16 cellular contexts compared by ENCODE assay signal in the genomic region with DNA sequence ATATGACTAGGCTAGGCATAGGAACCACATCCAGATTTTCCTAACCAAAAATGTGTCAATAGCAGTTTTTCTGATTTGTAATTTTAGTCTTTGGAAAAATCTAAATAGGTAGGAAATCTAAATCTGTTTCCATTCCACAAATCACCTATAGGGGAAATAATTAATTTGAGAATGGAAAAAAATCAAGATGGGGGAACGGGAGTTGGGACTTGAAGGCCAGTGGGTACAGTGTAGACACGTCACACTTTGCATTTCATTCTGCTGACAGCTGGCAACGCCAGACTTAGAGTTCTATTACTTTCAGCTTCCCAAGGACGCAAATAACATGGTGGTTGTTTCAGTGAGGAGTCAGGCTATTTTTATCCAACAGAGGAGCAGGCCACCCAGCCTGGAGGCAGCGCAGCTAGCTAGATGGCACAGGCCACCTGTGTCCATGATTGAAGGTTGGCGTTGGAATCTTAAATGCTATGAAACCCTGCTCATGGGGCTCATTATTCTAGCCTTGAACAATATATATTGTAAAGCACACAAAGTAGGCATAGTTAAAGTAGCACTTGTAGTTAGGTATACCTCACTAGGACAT. TPM values are rescaled to one million over a fixed set of nuclear protein-coding genes. Genes with fewer than 3 reads are reported as not detected.
A peak's percentile ranks its signal among the peaks of the same experiment; 100 is the strongest.
DNase-seq lines count a peak whose midpoint lies in the region; ATAC-seq and TF ChIP-seq lines count a peak whose summit lies in the region.
"Had no signal": no experiment of that assay in that cellular context is flagged by ENCODE, and none has a peak within 500 bp of the region (broad histone marks: within the 10 kb centered on the region; RNA-seq: fewer than 3 reads in every experiment).

No MANE protein-coding gene starts in this region.

- intact Hi-C loops in activated CD4-positive, alpha-beta T cell treated with anti-CD3 and anti-CD28 coated beads, Interleukin-2, amount 10 ng/mL, durations not matched to agents 24 days and 14 days (cut with micrococcal nuclease), result no loop called here
- intact Hi-C loops in Panc1 (cut with micrococcal nuclease; ENCODE audit: unreplicated experiment) (no loop called here), left ventricle myocardium superior (cut with micrococcal nuclease) (no loop called here)

- H3K36me3 ChIP-seq in Panc1 (ENCODE audit: control insufficient read depth, insufficient read depth, low read length), result peaks cover 30% of the 10 kb centered on the region
- peaks cover 9 to 32% (median 25%) of the 10 kb centered on the region in 3 donors for H3K36me3 ChIP-seq in skeletal muscle tissue (ENCODE audit: control insufficient read depth in 3 of 3, insufficient read depth in 3 of 3, low read length in 3 of 3)
- H3K36me3 ChIP-seq in HAP-1 (replicated peaks), result peaks cover 33% of the 10 kb centered on the region

- H3K36me3 Mint-ChIP-seq in activated CD4-positive, alpha-beta T cell treated with anti-CD3 and anti-CD28 coated beads, Interleukin-2, amount 10 ng/mL, durations not matched to agents 24 days and 14 days (ENCODE audit: low read depth), result peaks cover 49% of the 10 kb centered on the region

- POLR2A ChIA-PET in Panc1 (lab: Charles Lee), result no interaction called here

- TF ChIP-seq CTCF in Panc1 (IDR thresholded peaks at IDR 0.05), result no peak

- H3K4me3 ChIP-seq in Panc1 (ENCODE audit: low read depth in 2 of 2, low read length in 2 of 2), result no peak overlapping the region
- H3K4me3 ChIP-seq in skeletal muscle tissue (ENCODE audit: low read length in 3 of 3), result peak overlapping the region in 1 of 3 donors; percentile 6
- H3K4me3 ChIP-seq in HAP-1, result no peak overlapping the region
- H3K4me3 ChIP-seq: pancreas, thyroid gland had no signal

- peaks cover 62% of the 10 kb centered on the region for H3K4me1 ChIP-seq in Panc1 (ENCODE audit: control insufficient read depth, insufficient read depth, low read length)
- H3K4me1 ChIP-seq in skeletal muscle tissue (ENCODE audit: control insufficient read depth in 3 of 3, insufficient read depth in 3 of 3, low read length in 3 of 3), result peaks cover 49 to 72% (median 54%) of the 10 kb centered on the region in 3 donors
- peaks cover 7% of the 10 kb centered on the region; the same call in 1 of the 2 replicates for H3K4me1 ChIP-seq in HAP-1

- no peak overlapping the region; the same call in 1 of the 2 replicates for H3K27ac ChIP-seq in Panc1 (ENCODE audit: low read length)
- H3K27ac ChIP-seq in skeletal muscle tissue (ENCODE audit: low read depth, low read length), result peak overlapping the region; percentile 85
- H3K27ac ChIP-seq: pancreas, thyroid gland had no signal

- H3K27me3 Mint-ChIP-seq in activated CD4-positive, alpha-beta T cell treated with anti-CD3 and anti-CD28 coated beads, Interleukin-2, amount 10 ng/mL, durations not matched to agents 24 days and 14 days, result no peaks in the 10 kb centered on the region

- H3K4me3 Mint-ChIP-seq in activated CD4-positive, alpha-beta T cell treated with anti-CD3 and anti-CD28 coated beads, Interleukin-2, amount 10 ng/mL, durations not matched to agents 24 days and 14 days, result no peak overlapping the region

- CTCF ChIA-PET in Panc1 (lab: Charles Lee), result no interaction called here

- no TSS peak for BruUV-seq in Panc1 (replicated peaks; lab: Mats Ljungman, UMichigan)

- H3K9me3 ChIP-seq in Panc1 (ENCODE audit: control insufficient read depth, insufficient read depth, low read depth, low read length) (no peaks in the 10 kb centered on the region), skeletal muscle tissue (ENCODE audit: control insufficient read depth in 3 of 3, low read length in 3 of 3) (no peaks in the 10 kb centered on the region), HAP-1 (no peaks in the 10 kb centered on the region)
- H3K9me3 ChIP-seq: Caco-2, pancreas, thyroid gland had no signal

- H3K9ac ChIP-seq in skeletal muscle tissue (ENCODE audit: low read depth in 1 of 3, low read length in 3 of 3), result peak overlapping the region in 1 of 3 donors; percentile 32

- H3K9me3 Mint-ChIP-seq in activated CD4-positive, alpha-beta T cell treated with anti-CD3 and anti-CD28 coated beads, Interleukin-2, amount 10 ng/mL, durations not matched to agents 24 days and 14 days, result no peaks in the 10 kb centered on the region

- peak; percentile 11; the same call in 1 of the 2 replicates for ATAC-seq in Panc1
- ATAC-seq in left ventricle myocardium superior, result peak; percentile 82

- DNase-seq in activated CD4-positive, alpha-beta T cell treated with anti-CD3 and anti-CD28 coated beads, Interleukin-2, amount 10 ng/mL, durations not matched to agents 24 days and 14 days, result peak; percentile 51
- DNase-seq in activated CD4-positive, alpha-beta T cell treated with anti-CD3 and anti-CD28 coated beads for 4 hours, result no peak
- no peak for DNase-seq in Panc1 (ENCODE audit: low read depth, low spot score)
- peak; percentile 55 for DNase-seq in left ventricle myocardium superior
- no peak for DNase-seq in T-helper 9 cell
- no peak for DNase-seq in HAP-1 (ENCODE audit: low spot score in 2 of 2)
- DNase-seq in NCI-H1092 treated with DMSO at 0.1 percent for 48 hours (lab: John Stamatoyannopoulos, UW), result no peak
- DNase-seq: Caco-2; effector CD4-positive, alpha-beta T cell; GDM1; MM.1S; NCI-H2107; pancreas; stimulated activated CD4-positive, alpha-beta T cell treated with anti-CD3 and anti-CD28 coated beads, Interleukin-15, amount 100 ng/mL, for 24 hours; thyroid gland had no signal

- H3K4me1 Mint-ChIP-seq in activated CD4-positive, alpha-beta T cell treated with anti-CD3 and anti-CD28 coated beads, Interleukin-2, amount 10 ng/mL, durations not matched to agents 24 days and 14 days, result peaks cover 43% of the 10 kb centered on the region

- in situ Hi-C loops in Panc1 (cut with HindIII; ENCODE audit: low pct_unique_long_range_greater_than_20kb, low sequenced_read_pairs), result no loop called here
- in situ Hi-C loops in HAP-1 (cut with MboI; ENCODE audit: low sequenced_read_pairs), result no loop called here

- H3K27me3 ChIP-seq in Panc1 (ENCODE audit: control insufficient read depth, insufficient read depth, low read length) (no peaks in the 10 kb centered on the region), skeletal muscle tissue (ENCODE audit: control insufficient read depth in 3 of 3, insufficient read depth in 3 of 3, low read length in 3 of 3) (no peaks in the 10 kb centered on the region), HAP-1 (ENCODE audit: low read depth) (no peaks in the 10 kb centered on the region)
- H3K27me3 ChIP-seq: pancreas, thyroid gland had no signal

- H3K27ac Mint-ChIP-seq in activated CD4-positive, alpha-beta T cell treated with anti-CD3 and anti-CD28 coated beads, Interleukin-2, amount 10 ng/mL, durations not matched to agents 24 days and 14 days, result no peak overlapping the region

RNA-seq across cellular contexts. Expression of gene HNRNPA3, which starts 23.4 kb away (rescaled TPM):
- total RNA-seq in activated CD4-positive, alpha-beta T cell treated with anti-CD3 and anti-CD28 coated beads, Interleukin-2, amount 10 ng/mL, durations not matched to agents 24 days and 14 days, result 333 and 336 TPM in 2 replicates
- total RNA-seq in Panc1 (2021; ENCODE audit: unreplicated experiment), result 228 TPM
- polyA plus RNA-seq in Panc1 (2012; ENCODE audit: insufficient read length), result 326 TPM
- total RNA-seq in left ventricle myocardium superior, result 70.4 TPM
- 49.1 TPM for total RNA-seq in skeletal muscle tissue

RNA-seq across cellular contexts. Expression of gene NFE2L2, which starts 28.6 kb away (rescaled TPM):
- 63.5 and 63.7 TPM in 2 replicates for total RNA-seq in activated CD4-positive, alpha-beta T cell treated with anti-CD3 and anti-CD28 coated beads, Interleukin-2, amount 10 ng/mL, durations not matched to agents 24 days and 14 days
- total RNA-seq in Panc1 (2021; ENCODE audit: unreplicated experiment) (104 TPM), left ventricle myocardium superior (50.6 TPM), skeletal muscle tissue (21.4 TPM)
- polyA plus RNA-seq in Panc1 (2012; ENCODE audit: insufficient read length), result 58.2 TPM

Comparison
In these comparisons a context has a peak if more than half of its experiments do, and no peak if none do; other contexts are left out.
1. DNase-seq: peak in activated CD4-positive, alpha-beta T cell treated with anti-CD3 and anti-CD28 coated beads, Interleukin-2, amount 10 ng/mL, durations not matched to agents 24 days and 14 days (single experiment) and left ventricle myocardium superior (single experiment); none in activated CD4-positive, alpha-beta T cell treated with anti-CD3 and anti-CD28 coated beads for 4 hours (0 of 2), Panc1 (single experiment), T-helper 9 cell (single experiment), HAP-1 (0 of 2) and NCI-H1092 treated with DMSO at 0.1 percent for 48 hours (single experiment).